1 cellular context compared by ENCODE assay signal in genomic region chr2:38765149-38765548, GRCh38.
TF ChIP-seq lines count a peak whose summit lies in the region.

No MANE protein-coding gene starts in this region.

TF ChIP-seq in K562, 482 proteins besides CTCF, POLR2A, EP300 and RAD21:
- TF ChIP-seq ZNF780A (CRISPR knock-in tag; IDR thresholded peaks at IDR 0.05) (no peak), LCOR (CRISPR knock-in tag; IDR thresholded peaks at IDR 0.05) (no peak), GTF2F1 (IDR thresholded peaks at IDR 0.05; ENCODE audit: low read depth, low read length) (no peak), SMAD4 (CRISPR knock-in tag; conservative IDR thresholded peaks at IDR 0.05) (no peak), TCF7 (IDR thresholded peaks at IDR 0.05; ENCODE audit: borderline replicate concordance) (no peak), ZNF639 (CRISPR knock-in tag; conservative IDR thresholded peaks at IDR 0.05 in 1 of 2, IDR thresholded peaks at IDR 0.05 in 1 of 2) (no peak), SNAPC5 (CRISPR knock-in tag; IDR thresholded peaks at IDR 0.05) (no peak), DDX20 (tag; IDR thresholded peaks at IDR 0.05; ENCODE audit: low read depth) (no peak), ZFP30 (CRISPR knock-in tag; IDR thresholded peaks at IDR 0.05; ENCODE audit: borderline replicate concordance) (no peak), HIVEP1 (CRISPR knock-in tag; IDR thresholded peaks at IDR 0.05) (no peak), ZNF124 (CRISPR knock-in tag; IDR thresholded peaks at IDR 0.05) (no peak), MLX (CRISPR knock-in tag; conservative IDR thresholded peaks at IDR 0.05) (no peak), CREB1 (IDR thresholded peaks at IDR 0.05) (no peak), CREB1 (CRISPR knock-in tag; IDR thresholded peaks at IDR 0.05) (no peak), CHCHD3 (CRISPR knock-in tag; IDR thresholded peaks at IDR 0.05) (no peak), CBX2 (IDR thresholded peaks at IDR 0.05; ENCODE audit: insufficient read depth, low read length, poor library complexity, severe bottlenecking) (no peak), THAP12 (CRISPR knock-in tag; IDR thresholded peaks at IDR 0.05) (no peak), RBM39 (optimal IDR thresholded peaks at IDR 0.05; ENCODE audit: low read depth, low read length) (no peak), TEAD4 (IDR thresholded peaks at IDR 0.05; ENCODE audit: low read length) (no peak), TEAD4 (CRISPR knock-in tag; IDR thresholded peaks at IDR 0.05; ENCODE audit: borderline replicate concordance) (no peak), RNF2 (IDR thresholded peaks at IDR 0.05) (no peak), SMARCB1 (IDR thresholded peaks at IDR 0.05; ENCODE audit: insufficient read length, low read depth) (no peak)
